ENCODE assay signal across 8 cellular contexts in the genomic region with DNA sequence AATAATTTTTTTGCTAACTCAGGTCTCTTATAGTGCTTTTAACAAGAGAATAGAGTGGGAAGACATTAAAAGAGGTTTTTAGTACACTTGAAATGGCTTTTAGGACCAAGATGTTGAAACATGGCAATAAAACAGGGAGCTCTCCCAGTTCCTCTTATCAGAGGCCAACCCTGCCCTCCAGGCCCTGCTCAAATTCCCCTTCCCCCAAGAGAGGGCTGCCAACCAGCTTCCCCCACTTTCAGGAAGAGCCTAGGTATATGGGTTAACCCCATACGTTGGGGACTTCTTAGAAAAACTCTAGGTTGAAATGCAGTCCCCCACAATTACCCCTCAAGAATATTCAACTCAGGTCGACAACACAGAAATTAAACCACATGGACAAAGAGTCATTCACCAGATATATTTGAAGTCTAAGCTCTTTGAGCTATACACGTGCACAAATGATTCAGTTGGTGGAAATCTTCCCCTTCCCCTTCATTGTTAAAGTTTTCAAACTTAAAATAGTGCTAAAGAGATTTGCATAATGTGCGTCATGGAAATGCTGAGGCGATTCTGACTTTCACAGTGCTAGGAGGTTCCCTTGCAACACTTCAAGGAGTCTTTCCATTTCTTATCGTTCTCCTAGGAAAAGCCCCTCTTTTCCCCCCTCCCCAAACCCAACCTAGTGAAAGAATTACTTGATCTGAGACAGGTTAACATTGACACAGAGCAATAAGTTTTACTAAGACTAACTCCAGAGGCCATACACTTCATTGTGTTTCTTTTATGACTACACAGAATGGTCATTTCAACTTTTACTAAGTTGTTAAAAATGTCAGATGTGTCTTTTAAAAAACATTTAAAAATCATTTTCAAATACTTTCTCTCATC.
DNase-seq lines count a peak whose midpoint lies in the region; ATAC-seq lines count a peak whose summit lies in the region.

No MANE protein-coding gene starts in this region.

- peak; percentile 55 for ATAC-seq in HG02870 (IDR thresholded peaks at IDR 0.05; ENCODE audit: unreplicated experiment)

- DNase-seq in stimulated activated CD4-positive, alpha-beta T cell treated with anti-CD3 and anti-CD28 coated beads, Interleukin-2, amount 100 ng/mL, for 48 hours, result peak; percentile 11 to 34
- DNase-seq in stimulated activated CD4-positive, alpha-beta T cell treated with anti-CD3 and anti-CD28 coated beads, Interleukin-12 subunit alpha, Interleukin-12 subunit beta, amount 100 ng/mL, for 4 hours, result no peak
- DNase-seq in NOMO-1 (lab: John Stamatoyannopoulos, UW; ENCODE audit: unreplicated experiment in 2 of 2) (peak; percentile 81), SW 1271 (lab: John Stamatoyannopoulos, UW) (no peak), NCI-H146 treated with DMSO at 0.1 percent for 48 hours (lab: John Stamatoyannopoulos, UW; ENCODE audit: unreplicated experiment) (no peak), ecto neural progenitor cell (ENCODE audit: low spot score) (no peak), DMS153 treated with DMSO at 0.1 percent for 48 hours (lab: John Stamatoyannopoulos, UW; ENCODE audit: unreplicated experiment) (no peak)

Comparison
In these comparisons a context has a peak if more than half of its experiments do, and no peak if none do; other contexts are left out.
1. DNase-seq: peak in stimulated activated CD4-positive, alpha-beta T cell treated with anti-CD3 and anti-CD28 coated beads, Interleukin-2, amount 100 ng/mL, for 48 hours (2 of 2) and NOMO-1 (2 of 2); none in stimulated activated CD4-positive, alpha-beta T cell treated with anti-CD3 and anti-CD28 coated beads, Interleukin-12 subunit alpha, Interleukin-12 subunit beta, amount 100 ng/mL, for 4 hours (single experiment), SW 1271 (0 of 2), NCI-H146 treated with DMSO at 0.1 percent for 48 hours (single experiment), ecto neural progenitor cell (single experiment) and DMS153 treated with DMSO at 0.1 percent for 48 hours (single experiment).